Comparison of ENCODE assay signal across 2 cellular contexts in genomic region chr20:17014217-17014616, GRCh38.
TF ChIP-seq lines count a peak whose summit lies in the region.

No MANE protein-coding gene starts in this region.

TF ChIP-seq in GM23338, 12 proteins besides CTCF, POLR2A, EP300 and RAD21:
- TF ChIP-seq ZNF462 (CRISPR knock-in tag; IDR thresholded peaks at IDR 0.05) (no peak), CREB1 (CRISPR knock-in tag; IDR thresholded peaks at IDR 0.05; ENCODE audit: low read depth) (no peak), ETS1 (IDR thresholded peaks at IDR 0.05) (no peak), POLR2AphosphoS5 (IDR thresholded peaks at IDR 0.05; ENCODE audit: low read depth) (no peak), ZNF331 (CRISPR knock-in tag; IDR thresholded peaks at IDR 0.05; ENCODE audit: low read depth) (no peak), NANOG (IDR thresholded peaks at IDR 0.05; ENCODE audit: borderline replicate concordance) (no peak), JUNB (IDR thresholded peaks at IDR 0.05; ENCODE audit: unreplicated experiment) (no peak), ZNF114 (CRISPR knock-in tag; IDR thresholded peaks at IDR 0.05) (no peak), STAT1 (IDR thresholded peaks at IDR 0.05; ENCODE audit: unreplicated experiment) (no peak), EZH2phosphoT487 (IDR thresholded peaks at IDR 0.05; ENCODE audit: unreplicated experiment) (no peak), REST (IDR thresholded peaks at IDR 0.05; ENCODE audit: unreplicated experiment) (no peak), EZH2 (IDR thresholded peaks at IDR 0.05; ENCODE audit: low read depth, unreplicated experiment) (no peak)
TF ChIP-seq in GM23338: peak in this region for 0.

TF ChIP-seq in K562, 482 proteins besides CTCF, POLR2A, EP300 and RAD21:
- TF ChIP-seq RFX1 (IDR thresholded peaks at IDR 0.05) (peak; percentile 56), BRF1 (IDR thresholded peaks at IDR 0.05; ENCODE audit: borderline replicate concordance, extremely low read depth, insufficient read length) (no peak)
